In the genomic region with DNA sequence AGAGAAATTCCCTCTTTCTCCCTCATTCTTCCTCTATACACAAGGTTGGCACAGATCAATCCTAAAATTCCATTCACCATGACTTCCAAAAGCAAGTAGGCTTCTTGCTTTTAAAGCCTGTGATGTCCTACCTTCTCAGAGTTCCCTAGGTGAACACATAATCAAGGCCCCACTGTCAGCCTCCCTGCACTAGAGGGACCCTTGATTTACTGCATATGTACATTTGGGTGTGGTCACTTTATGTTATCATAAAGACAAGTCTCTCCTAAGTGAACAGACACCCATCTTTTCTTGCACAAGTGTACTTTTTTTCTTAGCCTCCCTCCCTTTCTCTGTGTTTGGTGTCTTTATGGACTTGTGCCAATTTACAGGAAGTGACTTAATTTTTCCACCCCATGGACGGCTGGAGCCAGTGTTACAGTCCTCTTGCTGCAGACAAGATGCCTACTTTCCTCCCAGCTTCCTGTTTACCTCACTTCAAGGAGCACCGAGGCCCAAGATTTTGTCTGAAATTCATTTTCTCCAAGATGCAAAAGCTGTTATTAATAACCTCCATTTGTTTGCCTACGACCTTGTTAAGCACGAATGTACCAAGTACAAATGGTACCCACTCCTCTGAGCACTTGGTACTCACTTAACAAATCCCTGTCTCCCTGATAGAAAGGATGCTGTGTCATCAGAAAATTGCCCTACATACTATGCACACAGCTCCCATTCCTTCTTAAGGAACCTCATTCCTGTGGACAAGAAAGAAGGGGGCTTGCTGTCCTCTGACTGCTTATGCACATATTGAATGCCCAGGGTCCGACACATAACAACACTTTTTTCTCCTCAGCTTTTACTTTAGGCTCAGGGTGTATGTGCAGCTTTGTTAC, we compare ENCODE assay signal across 16 cellular contexts.
DNase-seq lines count a peak whose midpoint lies in the region; TF ChIP-seq lines count a peak whose summit lies in the region.
"Had no signal": no experiment of that assay in that cellular context is flagged by ENCODE, and none has a peak within 500 bp of the region (broad histone marks: within the 10 kb centered on the region; RNA-seq: fewer than 3 reads in every experiment).

No MANE protein-coding gene starts in this region.

- no peaks in the 10 kb centered on the region for H3K9me3 Mint-ChIP-seq in osteocyte (ENCODE audit: unreplicated experiment)
- H3K9me3 Mint-ChIP-seq: endodermal cell had no signal

- H3K4me1 Mint-ChIP-seq in osteocyte (ENCODE audit: unreplicated experiment): peaks cover 50% of the 10 kb centered on the region

- no peak overlapping the region for H3K4me3 Mint-ChIP-seq in osteocyte (ENCODE audit: unreplicated experiment)
- H3K4me3 Mint-ChIP-seq: endodermal cell had no signal

- H3K27me3 Mint-ChIP-seq in osteocyte (ENCODE audit: unreplicated experiment): no peaks in the 10 kb centered on the region

- peak overlapping the region; percentile 29 for H3K27ac Mint-ChIP-seq in osteocyte (ENCODE audit: unreplicated experiment)
- H3K27ac Mint-ChIP-seq: endodermal cell had no signal

- no peaks in the 10 kb centered on the region for H3K27me3 ChIP-seq in colonic mucosa
- H3K27me3 ChIP-seq: body of pancreas had no signal

- H3K36me3 ChIP-seq in colonic mucosa: no peaks in the 10 kb centered on the region

- H3K36me3 Mint-ChIP-seq in osteocyte (ENCODE audit: unreplicated experiment): no peaks in the 10 kb centered on the region

- peak overlapping the region; percentile 25 for H3K27ac ChIP-seq in colonic mucosa
- H3K27ac ChIP-seq: 22Rv1, body of pancreas had no signal

- H3K9me3 ChIP-seq in colonic mucosa: no peaks in the 10 kb centered on the region
- H3K9me3 ChIP-seq: body of pancreas had no signal

- DNase-seq in DMS 273 (lab: John Stamatoyannopoulos, UW; ENCODE audit: unreplicated experiment) (peak; percentile 8), DMS 273 treated with DMSO at 0.1 percent for 48 hours (lab: John Stamatoyannopoulos, UW) (no peak), NCI-H69 (lab: John Stamatoyannopoulos, UW) (peak; percentile 17), colonic mucosa (no peak), osteocyte (ENCODE audit: extremely low spot score, unreplicated experiment) (no peak), GM13976 (ENCODE audit: low spot score) (no peak), NCI-H524 (lab: John Stamatoyannopoulos, UW) (no peak)
- no peak for DNase-seq in activated CD4-positive, CD25-positive, alpha-beta regulatory T cell (lab: John Stamatoyannopoulos, UW)
- DNase-seq: activated CD4-positive, alpha-beta T cell treated with anti-CD3 and anti-CD28 coated beads, Interleukin-2, amount 50 U/mL, for 1 hour; body of pancreas; endodermal cell; NCI-H1417; NCI-H524 treated with DMSO at 0.1 percent for 48 hours; occipital lobe had no signal

- TF ChIP-seq CTCF in colonic mucosa (IDR thresholded peaks at IDR 0.05) (no peak), osteocyte (IDR thresholded peaks at IDR 0.05) (no peak), GM13976 (IDR thresholded peaks at IDR 0.05; ENCODE audit: borderline replicate concordance, control extremely low read depth, extremely low read depth, insufficient read depth, missing control alignments) (no peak)

- H3K4me3 ChIP-seq in colonic mucosa: no peak overlapping the region
- H3K4me3 ChIP-seq: body of pancreas, lung had no signal

- H3K4me1 ChIP-seq in colonic mucosa: peaks cover 9% of the 10 kb centered on the region

- no peak overlapping the region for H3K9ac ChIP-seq in colonic mucosa (ENCODE audit: low read depth in 2 of 2, low read length in 2 of 2)

- in situ Hi-C loops in GM13976 (cut with MboI; ENCODE audit: low sequenced_read_pairs, unreplicated experiment): no loop called here

- intact Hi-C loops in colonic mucosa (cut with DNase I): no loop called here

Comparison
In these comparisons a context has a peak if more than half of its experiments do, and no peak if none do; other contexts are left out.
1. DNase-seq: peak in DMS 273 (single experiment) and NCI-H69 (single experiment); none in DMS 273 treated with DMSO at 0.1 percent for 48 hours (single experiment), colonic mucosa (single experiment), osteocyte (single experiment), GM13976 (single experiment), NCI-H524 (0 of 2) and activated CD4-positive, CD25-positive, alpha-beta regulatory T cell (0 of 4).